8 cellular contexts compared by ENCODE assay signal in the genomic region with DNA sequence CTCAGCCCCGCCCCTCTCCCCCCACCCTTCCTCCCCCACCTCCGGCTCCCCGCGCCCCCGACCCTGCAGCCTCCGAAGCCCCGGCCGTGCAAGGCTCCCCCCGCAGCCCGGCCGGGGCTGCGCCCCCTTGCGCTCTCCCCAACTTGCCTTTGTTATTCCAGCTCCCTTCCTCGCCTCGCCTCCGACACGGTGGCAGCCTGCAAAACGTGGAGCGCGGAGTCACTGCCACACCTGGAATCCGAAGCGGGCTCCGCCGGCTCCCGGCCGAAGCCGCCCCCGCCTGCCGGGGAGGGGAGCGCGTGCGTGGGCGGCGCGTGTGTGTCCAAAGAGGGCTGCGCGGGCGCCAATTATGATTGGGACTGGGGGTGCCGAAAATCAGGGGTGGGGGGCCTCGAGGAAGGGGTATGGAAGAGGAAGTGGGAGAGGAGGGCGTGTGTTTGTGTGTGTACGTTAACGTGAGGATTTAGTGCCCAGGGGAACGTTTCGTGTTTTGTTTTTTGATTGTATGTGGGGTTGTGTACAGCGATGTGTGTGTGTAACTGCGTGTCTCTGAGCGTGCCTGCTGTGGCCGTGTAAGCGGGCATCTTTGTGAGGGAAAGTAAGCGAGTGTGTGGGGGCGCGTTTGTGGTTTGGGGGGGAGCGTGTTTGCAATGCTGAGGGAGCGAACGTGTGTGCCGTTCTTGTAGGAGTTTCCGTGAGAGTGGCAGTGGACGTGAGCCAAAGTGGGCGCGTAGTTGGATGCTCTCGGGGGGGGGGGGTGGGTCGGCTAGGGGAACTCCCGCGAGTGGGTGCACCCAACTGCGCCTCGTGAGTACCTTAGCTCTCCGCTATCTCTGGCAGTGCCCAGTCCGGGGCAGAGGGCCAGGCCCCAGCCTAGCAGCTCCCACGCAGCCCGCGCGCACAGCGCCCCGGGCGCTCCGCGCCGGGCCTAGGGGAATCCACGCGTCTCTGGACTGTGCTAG. TPM values are rescaled to one million over a fixed set of nuclear protein-coding genes. Genes with fewer than 3 reads are reported as not detected.
DNase-seq lines count a peak whose midpoint lies in the region; ATAC-seq and TF ChIP-seq lines count a peak whose summit lies in the region.

No MANE protein-coding gene starts in this region.

- H3K9me3 Mint-ChIP-seq in activated CD4-positive, alpha-beta memory T cell treated with anti-CD3 and anti-CD28 coated beads, Interleukin-2, amount 10 ng/mL, durations not matched to agents 7 days and 5 days: no peaks in the 10 kb centered on the region

- no peak for ATAC-seq in GM21390 (IDR thresholded peaks at IDR 0.05; ENCODE audit: unreplicated experiment)

- peak; percentile 40 to 64 for TF ChIP-seq RAD21 in liver (IDR thresholded peaks at IDR 0.05)

- H3K27ac ChIP-seq in duodenal mucosa (ENCODE audit: low read depth, low read length): no peak overlapping the region
- H3K27ac ChIP-seq in liver (ENCODE audit: low read depth in 1 of 2, low read length in 2 of 2): peak overlapping the region; percentile 79 to 85

- peak; percentile 81 for DNase-seq in AG08395 (ENCODE audit: low spot score)
- peak; percentile 70 for DNase-seq in GOT3 (lab: John Stamatoyannopoulos, UW)
- peak; percentile 70 for DNase-seq in NCI-H526 treated with DMSO at 0.1 percent for 48 hours (lab: John Stamatoyannopoulos, UW)
- DNase-seq in activated CD4-positive, alpha-beta memory T cell treated with anti-CD3 and anti-CD28 coated beads, Interleukin-2, amount 10 ng/mL, durations not matched to agents 7 days and 5 days: peak; percentile 86
- DNase-seq in stimulated activated CD4-positive, alpha-beta T cell treated with anti-CD3 and anti-CD28 coated beads, Interleukin-2, amount 100 ng/mL, for 24 hours: peak; percentile 83 to 89

- H3K36me3 ChIP-seq in duodenal mucosa (ENCODE audit: control insufficient read depth in 1 of 2, insufficient read depth in 2 of 2, low read length in 2 of 2) (no peaks in the 10 kb centered on the region), liver (ENCODE audit: control insufficient read depth in 4 of 4, insufficient read depth in 3 of 4, low read depth in 1 of 4, low read length in 3 of 4) (no peaks in the 10 kb centered on the region)

- WGBS in liver: under 1% methylated on average over 81 of the region's 81 CpGs

- peaks cover 15% of the 10 kb centered on the region for H3K27me3 Mint-ChIP-seq in activated CD4-positive, alpha-beta memory T cell treated with anti-CD3 and anti-CD28 coated beads, Interleukin-2, amount 10 ng/mL, durations not matched to agents 7 days and 5 days

- CTCF ChIA-PET in activated CD4-positive, alpha-beta memory T cell treated with anti-CD3 and anti-CD28 coated beads, Interleukin-2, amount 10 ng/mL, durations not matched to agents 7 days and 5 days (lab: Charles Lee): interaction anchor here (0.7 to 1.7 kb wide), 5 partner anchors 19 to 214 kb away, joined by 3 read pairs; no protein-coding TSS in a partner anchor

- H3K9me3 ChIP-seq in duodenal mucosa (ENCODE audit: control insufficient read depth in 1 of 2, low read length in 2 of 2) (no peaks in the 10 kb centered on the region), liver (ENCODE audit: control insufficient read depth in 4 of 4, low read length in 3 of 4) (no peaks in the 10 kb centered on the region)

- peak overlapping the region; percentile 76 to 77 for H3K4me3 ChIP-seq in duodenal mucosa (ENCODE audit: low read depth in 1 of 2, low read length in 2 of 2)
- peak overlapping the region; percentile 5 to 90 (median 56) for H3K4me3 ChIP-seq in liver (ENCODE audit: low read depth in 1 of 3, low read length in 3 of 3)

- no peak for TF ChIP-seq CTCF in liver (IDR thresholded peaks at IDR 0.05; ENCODE audit: low read depth, low read length, missing input control)

- H3K4me3 Mint-ChIP-seq in activated CD4-positive, alpha-beta memory T cell treated with anti-CD3 and anti-CD28 coated beads, Interleukin-2, amount 10 ng/mL, durations not matched to agents 7 days and 5 days: peak overlapping the region; percentile 88

- peaks cover 58% of the 10 kb centered on the region for H3K4me1 Mint-ChIP-seq in activated CD4-positive, alpha-beta memory T cell treated with anti-CD3 and anti-CD28 coated beads, Interleukin-2, amount 10 ng/mL, durations not matched to agents 7 days and 5 days

- H3K27me3 ChIP-seq in duodenal mucosa (ENCODE audit: control insufficient read depth in 1 of 2, insufficient read depth in 2 of 2, low read length in 2 of 2): no peaks in the 10 kb centered on the region
- no peaks in the 10 kb centered on the region for H3K27me3 ChIP-seq in liver (ENCODE audit: control insufficient read depth in 4 of 4, insufficient read depth in 4 of 4, low read length in 3 of 4)

- H3K27ac Mint-ChIP-seq in activated CD4-positive, alpha-beta memory T cell treated with anti-CD3 and anti-CD28 coated beads, Interleukin-2, amount 10 ng/mL, durations not matched to agents 7 days and 5 days: peak overlapping the region; percentile 68

- POLR2A ChIA-PET in activated CD4-positive, alpha-beta memory T cell treated with anti-CD3 and anti-CD28 coated beads, Interleukin-2, amount 10 ng/mL, durations not matched to agents 7 days and 5 days (lab: Charles Lee): interaction anchor here (0.8 to 3.2 kb wide), 5 partner anchors 17 to 127 kb away, joined by 3 to 10 read pairs (median 4); no protein-coding TSS in a partner anchor

- peaks cover 30 to 54% of the 10 kb centered on the region in 2 donors for H3K4me1 ChIP-seq in duodenal mucosa (ENCODE audit: control insufficient read depth in 1 of 2, insufficient read depth in 2 of 2, low read length in 2 of 2)
- peaks cover 6 to 35% (median 25%) of the 10 kb centered on the region in 4 donors for H3K4me1 ChIP-seq in liver (ENCODE audit: control insufficient read depth in 4 of 4, insufficient read depth in 4 of 4, low read length in 3 of 4)

- no peaks in the 10 kb centered on the region for H3K36me3 Mint-ChIP-seq in activated CD4-positive, alpha-beta memory T cell treated with anti-CD3 and anti-CD28 coated beads, Interleukin-2, amount 10 ng/mL, durations not matched to agents 7 days and 5 days (ENCODE audit: low read depth)

- H3K9ac ChIP-seq in duodenal mucosa (ENCODE audit: low read depth in 1 of 2, low read length in 2 of 2) (peak overlapping the region; percentile 33 to 77), liver (ENCODE audit: low read depth in 1 of 2, low read length in 2 of 2) (no peak overlapping the region)

TF ChIP-seq in liver, 16 proteins besides CTCF, POLR2A, EP300 and RAD21:
- no peak for TF ChIP-seq YY1 (IDR thresholded peaks at IDR 0.05)
- TF ChIP-seq, protein P1, sequence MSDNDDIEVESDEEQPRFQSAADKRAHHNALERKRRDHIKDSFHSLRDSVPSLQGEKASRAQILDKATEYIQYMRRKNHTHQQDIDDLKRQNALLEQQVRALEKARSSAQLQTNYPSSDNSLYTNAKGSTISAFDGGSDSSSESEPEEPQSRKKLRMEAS (IDR thresholded peaks at IDR 0.05): no peak
- TF ChIP-seq, protein P2, sequence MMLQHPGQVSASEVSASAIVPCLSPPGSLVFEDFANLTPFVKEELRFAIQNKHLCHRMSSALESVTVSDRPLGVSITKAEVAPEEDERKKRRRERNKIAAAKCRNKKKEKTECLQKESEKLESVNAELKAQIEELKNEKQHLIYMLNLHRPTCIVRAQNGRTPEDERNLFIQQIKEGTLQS (IDR thresholded peaks at IDR 0.05): no peak
- peak; percentile 27 for TF ChIP-seq SP1 (IDR thresholded peaks at IDR 0.05)
- no peak for TF ChIP-seq NR2F2 (IDR thresholded peaks at IDR 0.05)
- TF ChIP-seq JUND (IDR thresholded peaks at IDR 0.05): no peak
- peak; percentile 85 to 90 for TF ChIP-seq EGR1 (IDR thresholded peaks at IDR 0.05; ENCODE audit: low read depth in 2 of 2)
- TF ChIP-seq FOXA1 (IDR thresholded peaks at IDR 0.05): no peak
- TF ChIP-seq RXRA (IDR thresholded peaks at IDR 0.05): no peak
- TF ChIP-seq HNF4A (conservative IDR thresholded peaks at IDR 0.05): no peak
TF ChIP-seq in liver: peak in this region for 2.

RNA-seq across cellular contexts. Expression of a gene that starts 1.2 kb away (rescaled TPM):
- 10 to 100 TPM; 46.9 to 47.0 TPM for total RNA-seq in activated CD4-positive, alpha-beta memory T cell treated with anti-CD3 and anti-CD28 coated beads, Interleukin-2, amount 10 ng/mL, durations not matched to agents 7 days and 5 days
- 10 to 100 TPM; 11.2 to 19.1 TPM for total RNA-seq in liver
- polyA plus RNA-seq in liver: 1 to 10 TPM; 3.9 to 8.4 TPM

Comparison
In these comparisons a context has a peak if more than half of its experiments do, and no peak if none do; other contexts are left out.
1. H3K9ac ChIP-seq: peak in duodenal mucosa (2 of 2); none in liver (0 of 2).
2. Peak in every context shown above with its lines, with median percentiles within 50 percentile points of each other: DNase-seq.